8 cellular contexts compared by ENCODE assay signal in the genomic region with DNA sequence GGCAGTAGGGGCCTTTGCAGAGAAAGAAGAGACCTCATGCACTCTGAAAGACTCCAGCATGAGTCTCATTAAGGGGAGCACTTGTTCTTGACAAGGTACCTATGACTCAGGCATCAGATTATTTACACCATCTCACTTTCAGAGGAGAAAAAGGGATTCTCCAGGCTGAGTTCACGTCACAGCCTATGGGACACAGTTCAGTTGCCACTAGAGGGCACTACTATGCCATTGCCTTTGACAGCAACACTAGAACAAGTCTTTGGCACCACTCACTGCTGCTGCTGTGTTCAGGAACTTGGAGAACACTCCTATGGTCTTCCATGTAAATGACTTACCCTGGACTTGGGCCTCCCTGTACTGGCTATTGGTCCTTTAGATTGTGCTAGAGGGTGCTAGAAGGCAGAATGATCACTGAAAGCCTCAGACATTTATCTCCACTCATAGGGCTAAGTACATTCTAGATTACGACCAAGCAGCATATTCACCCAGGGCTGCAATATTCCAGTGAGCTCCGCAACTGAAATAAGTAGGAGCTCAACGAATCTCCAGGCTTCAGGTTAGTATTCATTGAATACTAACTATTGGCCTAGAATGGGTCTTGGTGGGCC.
A peak's percentile ranks its signal among the peaks of the same experiment; 100 is the strongest.
DNase-seq lines count a peak whose midpoint lies in the region; ATAC-seq lines count a peak whose summit lies in the region.

No MANE protein-coding gene starts in this region.

- no peaks in the 10 kb centered on the region for H3K27me3 Mint-ChIP-seq in stimulated activated naive CD8-positive, alpha-beta T cell treated with anti-CD3 and anti-CD28 coated beads, Interleukin-15, amount 100 ng/mL, for 72 hours

- no peaks in the 10 kb centered on the region for H3K9me3 ChIP-seq in adipocyte (ENCODE audit: control insufficient read depth, low read length)

- H3K9ac ChIP-seq in adipocyte (ENCODE audit: low read length), result no peak overlapping the region

- peak; percentile 73 for ATAC-seq in stimulated activated naive CD8-positive, alpha-beta T cell treated with anti-CD3 and anti-CD28 coated beads, Interleukin-15, amount 100 ng/mL, for 72 hours
- no peak for ATAC-seq in GM21367 (IDR thresholded peaks at IDR 0.05; ENCODE audit: unreplicated experiment)
- ATAC-seq in HG03175 (IDR thresholded peaks at IDR 0.05; ENCODE audit: unreplicated experiment), result no peak

- peak; percentile 2 for DNase-seq in EL
- peak; percentile 2 for DNase-seq in HCEC 1CT
- DNase-seq in NCI-H2081 (lab: John Stamatoyannopoulos, UW), result peak; percentile 86 to 90
- peak; percentile 19 for DNase-seq in adipocyte (ENCODE audit: low read depth)
- DNase-seq in iPS DF 4.7 (ENCODE audit: extremely low read depth, low spot score), result peak; percentile 69
- DNase-seq in stimulated activated naive CD8-positive, alpha-beta T cell treated with anti-CD3 and anti-CD28 coated beads, Interleukin-15, amount 100 ng/mL, for 72 hours, result peak; percentile 10 to 29

- H3K36me3 ChIP-seq in adipocyte (ENCODE audit: control insufficient read depth, insufficient read depth, low read length, severe bottlenecking), result no peaks in the 10 kb centered on the region

- H3K4me3 ChIP-seq in adipocyte (ENCODE audit: low read length), result no peak overlapping the region

- H3K4me3 Mint-ChIP-seq in stimulated activated naive CD8-positive, alpha-beta T cell treated with anti-CD3 and anti-CD28 coated beads, Interleukin-15, amount 100 ng/mL, for 72 hours, result no peak overlapping the region

- no peaks in the 10 kb centered on the region for H3K4me1 Mint-ChIP-seq in stimulated activated naive CD8-positive, alpha-beta T cell treated with anti-CD3 and anti-CD28 coated beads, Interleukin-15, amount 100 ng/mL, for 72 hours

- no peaks in the 10 kb centered on the region for H3K27me3 ChIP-seq in adipocyte (replicated peaks; ENCODE audit: control insufficient read depth, insufficient read depth, low read length)

- no peaks in the 10 kb centered on the region for H3K4me1 ChIP-seq in adipocyte (ENCODE audit: control insufficient read depth, insufficient read depth, low read length)

- H3K27ac Mint-ChIP-seq in stimulated activated naive CD8-positive, alpha-beta T cell treated with anti-CD3 and anti-CD28 coated beads, Interleukin-15, amount 100 ng/mL, for 72 hours, result no peak overlapping the region

- peaks cover 0 to 5% of the 10 kb centered on the region in 2 donors for H3K9me3 Mint-ChIP-seq in stimulated activated naive CD8-positive, alpha-beta T cell treated with anti-CD3 and anti-CD28 coated beads, Interleukin-15, amount 100 ng/mL, for 72 hours

Comparison
In these comparisons a context has a peak if more than half of its experiments do, and no peak if none do; other contexts are left out.
1. DNase-seq: peak in every context shown above with its lines; median percentile 88 in NCI-H2081; 69 in iPS DF 4.7; 20 in stimulated activated naive CD8-positive, alpha-beta T cell treated with anti-CD3 and anti-CD28 coated beads, Interleukin-15, amount 100 ng/mL, for 72 hours; 19 in adipocyte; 2 in EL; 2 in HCEC 1CT.